8 cellular contexts compared by ENCODE assay signal in the genomic region with DNA sequence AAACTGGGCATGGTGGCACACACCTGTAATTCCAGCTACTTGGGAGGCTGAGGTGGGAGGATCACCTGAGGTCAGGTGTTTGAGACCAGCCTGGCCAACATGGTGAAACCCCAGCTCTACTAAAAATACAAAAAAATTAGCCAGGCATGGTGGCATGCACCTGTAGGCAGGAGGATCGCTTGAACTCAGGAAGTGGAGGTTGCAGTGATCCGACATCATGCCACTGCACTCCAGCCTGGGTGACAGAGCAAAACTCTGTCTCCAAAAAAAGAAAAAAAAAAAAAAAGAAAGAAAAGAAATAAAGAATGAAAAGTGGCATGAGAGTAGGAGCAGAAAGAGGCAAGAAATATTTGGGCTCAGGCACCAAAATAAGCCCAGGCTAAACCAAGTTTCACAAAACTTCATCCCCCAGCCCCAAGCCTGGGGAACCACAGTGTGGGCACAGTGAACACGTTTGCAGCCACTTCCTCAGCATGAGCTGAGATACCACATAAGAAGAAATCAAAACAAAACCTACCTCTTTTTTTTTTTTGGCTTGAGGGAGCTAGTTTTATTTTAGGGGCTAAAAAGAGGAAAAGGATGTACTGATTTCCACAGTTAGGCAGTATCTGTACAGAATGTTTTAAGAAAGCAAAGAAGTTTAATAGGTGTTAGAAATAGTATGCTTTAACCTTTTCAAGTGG. TPM values are rescaled to one million over a fixed set of nuclear protein-coding genes. Genes with fewer than 3 reads are reported as not detected.
DNase-seq lines count a peak whose midpoint lies in the region; ATAC-seq lines count a peak whose summit lies in the region.
"Not testable (repeated sequence)": the region's sequence is repeated elsewhere in the genome, so short reads cannot be mapped to it uniquely, and the experiment has no call there.

No MANE protein-coding gene starts in this region.

- ATAC-seq in GM18873 (IDR thresholded peaks at IDR 0.05; ENCODE audit: low FRiP score, unreplicated experiment), result peak; percentile 44
- peak; percentile 44 for ATAC-seq in HG03565 (IDR thresholded peaks at IDR 0.05; ENCODE audit: unreplicated experiment)

- not testable (repeated sequence) for H3K4me2 ChIP-seq in GM23248 (ENCODE audit: unreplicated experiment)

- H3K27ac ChIP-seq in GM23248 (peak overlapping the region; percentile 39; the same call in 1 of the 2 replicates), epithelial cell of prostate (peak overlapping the region; percentile 77)

- in situ Hi-C loops in GM23248 (cut with MboI), result not testable (repeated sequence)

- H2AFZ ChIP-seq in GM23248, result not testable (repeated sequence)

- WGBS in GM23248 (ENCODE audit: low coverage in 1 of 2, low lambda C conversion rate in 2 of 2, missing lambda C conversion rate in 2 of 2), 2 experiments, result 52 to 69% methylated on average over 2 to 3 of the region's 3 CpGs

- not testable (repeated sequence) for H3K9me3 ChIP-seq in GM23248 (ENCODE audit: low read depth)

- not testable (repeated sequence) for H3K9ac ChIP-seq in GM23248

- H3K4me3 ChIP-seq in GM23248, result not testable (repeated sequence)

- not testable (repeated sequence) for H3K27me3 ChIP-seq in GM23248 (replicated peaks; ENCODE audit: insufficient read depth)

- peak; percentile 10 to 11 for DNase-seq in AML-193 (lab: John Stamatoyannopoulos, UW)
- DNase-seq in GM23248; epithelial cell of prostate (ENCODE audit: low read depth, low spot score): not testable (repeated sequence)
- DNase-seq in T-helper 2 cell, result peak in 4 of 5 experiments; percentile 23 to 92 (median 60)
- peak; percentile 64 to 72 for DNase-seq in activated T-cell treated with anti-CD3 and anti-CD28 coated beads, Interleukin-2, amount 50 U/mL, for 48 hours
- DNase-seq in stimulated activated CD4-positive, alpha-beta T cell treated with anti-CD3 and anti-CD28 coated beads, Interleukin-1b, Interleukin-23, amount 100 ng/mL, for 48 hours, result peak; percentile 72

- H3K4me1 ChIP-seq in GM23248 (ENCODE audit: insufficient read depth), result peaks cover 35% of the 10 kb centered on the region

- H3K9me2 ChIP-seq in GM23248 (ENCODE audit: insufficient read depth), result not testable (repeated sequence)

- H3K79me2 ChIP-seq in GM23248 (ENCODE audit: insufficient read depth), result not testable (repeated sequence)

- peaks cover 71% of the 10 kb centered on the region for H3F3A ChIP-seq in GM23248 (ENCODE audit: insufficient read depth)

- not testable (repeated sequence) for H4K20me1 ChIP-seq in GM23248 (ENCODE audit: insufficient read depth)

- not testable (repeated sequence) for H3K36me3 ChIP-seq in GM23248 (ENCODE audit: low read depth)

RNA-seq across cellular contexts. Expression of gene GLRX, which starts 46.8 kb away (rescaled TPM):
- 144 and 174 TPM in 2 replicates for total RNA-seq in GM23248 (2014; rRNA removed; shearing (Covaris generic))
- 316 and 320 TPM in 2 replicates for polyA plus RNA-seq in GM23248 (2016; fragmentation: Nextera tagmentation; extraction: Ambion mirVana)
